1 cellular context compared by ENCODE assay signal in the genomic region with DNA sequence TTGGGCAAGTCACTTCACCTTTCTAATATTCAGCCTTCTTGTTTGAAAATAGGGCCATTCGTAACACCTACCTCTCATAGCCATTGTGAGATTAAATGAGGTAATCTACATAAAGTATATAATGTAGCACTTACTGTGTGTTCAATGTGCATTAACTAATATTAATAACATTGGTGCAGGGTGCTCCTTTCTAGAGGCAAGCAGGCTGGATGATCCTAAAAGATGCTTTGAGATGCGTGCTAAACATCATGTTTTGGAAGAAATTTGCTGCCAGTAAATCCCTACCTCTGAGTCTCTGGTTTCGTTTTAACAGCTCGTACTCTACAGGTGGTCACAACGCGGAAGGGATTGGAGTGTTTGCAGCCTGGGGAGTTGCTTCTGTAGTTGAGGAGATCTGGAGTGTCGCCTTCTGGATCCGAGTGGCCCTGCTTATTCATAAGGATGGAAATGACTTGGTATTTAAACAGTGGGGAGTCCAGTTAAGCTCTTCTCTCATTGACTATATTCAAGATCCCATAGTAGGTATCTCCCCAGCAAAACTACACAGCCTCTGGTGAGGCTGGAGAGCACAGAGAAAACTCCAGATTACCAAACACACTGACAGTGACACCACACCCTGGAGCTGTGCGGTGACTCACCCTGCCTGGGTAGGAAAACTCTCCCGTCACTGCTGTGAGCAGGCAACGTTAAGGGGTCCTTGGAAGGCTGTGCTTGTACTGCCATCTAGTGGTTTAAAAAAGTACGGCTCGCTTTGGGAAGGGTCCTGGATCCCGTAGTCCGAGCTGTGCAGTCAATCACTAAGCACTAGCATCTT.
TF ChIP-seq lines count a peak whose summit lies in the region.

No MANE protein-coding gene starts in this region.

TF ChIP-seq in HEK293, 187 proteins besides CTCF, POLR2A, EP300 and RAD21 (continued from another document):
- TF ChIP-seq, protein P1, sequence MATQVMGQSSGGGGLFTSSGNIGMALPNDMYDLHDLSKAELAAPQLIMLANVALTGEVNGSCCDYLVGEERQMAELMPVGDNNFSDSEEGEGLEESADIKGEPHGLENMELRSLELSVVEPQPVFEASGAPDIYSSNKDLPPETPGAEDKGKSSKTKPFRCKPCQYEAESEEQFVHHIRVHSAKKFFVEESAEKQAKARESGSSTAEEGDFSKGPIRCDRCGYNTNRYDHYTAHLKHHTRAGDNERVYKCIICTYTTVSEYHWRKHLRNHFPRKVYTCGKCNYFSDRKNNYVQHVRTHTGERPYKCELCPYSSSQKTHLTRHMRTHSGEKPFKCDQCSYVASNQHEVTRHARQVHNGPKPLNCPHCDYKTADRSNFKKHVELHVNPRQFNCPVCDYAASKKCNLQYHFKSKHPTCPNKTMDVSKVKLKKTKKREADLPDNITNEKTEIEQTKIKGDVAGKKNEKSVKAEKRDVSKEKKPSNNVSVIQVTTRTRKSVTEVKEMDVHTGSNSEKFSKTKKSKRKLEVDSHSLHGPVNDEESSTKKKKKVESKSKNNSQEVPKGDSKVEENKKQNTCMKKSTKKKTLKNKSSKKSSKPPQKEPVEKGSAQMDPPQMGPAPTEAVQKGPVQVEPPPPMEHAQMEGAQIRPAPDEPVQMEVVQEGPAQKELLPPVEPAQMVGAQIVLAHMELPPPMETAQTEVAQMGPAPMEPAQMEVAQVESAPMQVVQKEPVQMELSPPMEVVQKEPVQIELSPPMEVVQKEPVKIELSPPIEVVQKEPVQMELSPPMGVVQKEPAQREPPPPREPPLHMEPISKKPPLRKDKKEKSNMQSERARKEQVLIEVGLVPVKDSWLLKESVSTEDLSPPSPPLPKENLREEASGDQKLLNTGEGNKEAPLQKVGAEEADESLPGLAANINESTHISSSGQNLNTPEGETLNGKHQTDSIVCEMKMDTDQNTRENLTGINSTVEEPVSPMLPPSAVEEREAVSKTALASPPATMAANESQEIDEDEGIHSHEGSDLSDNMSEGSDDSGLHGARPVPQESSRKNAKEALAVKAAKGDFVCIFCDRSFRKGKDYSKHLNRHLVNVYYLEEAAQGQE (tag by site-specific recombination; IDR thresholded peaks at IDR 0.05), result peak; percentile 55; the same call in 1 of the 2 replicates
- no peak for TF ChIP-seq BCL11B (tag by site-specific recombination; IDR thresholded peaks at IDR 0.05; ENCODE audit: low read depth)
- TF ChIP-seq SCRT2 (tag by site-specific recombination; IDR thresholded peaks at IDR 0.05), result peak; percentile 99
- TF ChIP-seq YY2 (tag by site-specific recombination; IDR thresholded peaks at IDR 0.05), result no peak
- TF ChIP-seq, protein P2, sequence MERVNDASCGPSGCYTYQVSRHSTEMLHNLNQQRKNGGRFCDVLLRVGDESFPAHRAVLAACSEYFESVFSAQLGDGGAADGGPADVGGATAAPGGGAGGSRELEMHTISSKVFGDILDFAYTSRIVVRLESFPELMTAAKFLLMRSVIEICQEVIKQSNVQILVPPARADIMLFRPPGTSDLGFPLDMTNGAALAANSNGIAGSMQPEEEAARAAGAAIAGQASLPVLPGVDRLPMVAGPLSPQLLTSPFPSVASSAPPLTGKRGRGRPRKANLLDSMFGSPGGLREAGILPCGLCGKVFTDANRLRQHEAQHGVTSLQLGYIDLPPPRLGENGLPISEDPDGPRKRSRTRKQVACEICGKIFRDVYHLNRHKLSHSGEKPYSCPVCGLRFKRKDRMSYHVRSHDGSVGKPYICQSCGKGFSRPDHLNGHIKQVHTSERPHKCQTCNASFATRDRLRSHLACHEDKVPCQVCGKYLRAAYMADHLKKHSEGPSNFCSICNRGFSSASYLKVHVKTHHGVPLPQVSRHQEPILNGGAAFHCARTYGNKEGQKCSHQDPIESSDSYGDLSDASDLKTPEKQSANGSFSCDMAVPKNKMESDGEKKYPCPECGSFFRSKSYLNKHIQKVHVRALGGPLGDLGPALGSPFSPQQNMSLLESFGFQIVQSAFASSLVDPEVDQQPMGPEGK (tag by site-specific recombination; IDR thresholded peaks at IDR 0.05), result peak; percentile 37; the same call in 1 of the 2 replicates
- TF ChIP-seq GFI1B (tag by site-specific recombination; IDR thresholded peaks at IDR 0.05), result no peak
- TF ChIP-seq ZNF112 (tag by site-specific recombination; IDR thresholded peaks at IDR 0.05), result no peak
- TF ChIP-seq, protein P3, sequence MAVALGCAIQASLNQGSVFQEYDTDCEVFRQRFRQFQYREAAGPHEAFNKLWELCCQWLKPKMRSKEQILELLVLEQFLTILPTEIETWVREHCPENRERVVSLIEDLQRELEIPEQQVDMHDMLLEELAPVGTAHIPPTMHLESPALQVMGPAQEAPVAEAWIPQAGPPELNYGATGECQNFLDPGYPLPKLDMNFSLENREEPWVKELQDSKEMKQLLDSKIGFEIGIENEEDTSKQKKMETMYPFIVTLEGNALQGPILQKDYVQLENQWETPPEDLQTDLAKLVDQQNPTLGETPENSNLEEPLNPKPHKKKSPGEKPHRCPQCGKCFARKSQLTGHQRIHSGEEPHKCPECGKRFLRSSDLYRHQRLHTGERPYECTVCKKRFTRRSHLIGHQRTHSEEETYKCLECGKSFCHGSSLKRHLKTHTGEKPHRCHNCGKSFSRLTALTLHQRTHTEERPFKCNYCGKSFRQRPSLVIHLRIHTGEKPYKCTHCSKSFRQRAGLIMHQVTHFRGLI (tag by site-specific recombination; IDR thresholded peaks at IDR 0.05), result no peak
- no peak for TF ChIP-seq ZNF776 (tag by site-specific recombination; IDR thresholded peaks at IDR 0.05; ENCODE audit: borderline replicate concordance)
- no peak for TF ChIP-seq ZFHX2 (tag by site-specific recombination; conservative IDR thresholded peaks at IDR 0.05)
- TF ChIP-seq ZNF391 (tag by site-specific recombination; IDR thresholded peaks at IDR 0.05; ENCODE audit: borderline replicate concordance, low read depth), result peak; percentile 88; the same call in 1 of the 2 replicates
- TF ChIP-seq KLF9 (tag by site-specific recombination; IDR thresholded peaks at IDR 0.05; ENCODE audit: low read depth), result no peak
- no peak for TF ChIP-seq ZNF248 (tag by site-specific recombination; IDR thresholded peaks at IDR 0.05)
- TF ChIP-seq ZSCAN16 (tag by site-specific recombination; IDR thresholded peaks at IDR 0.05), result no peak
- TF ChIP-seq, protein P4, sequence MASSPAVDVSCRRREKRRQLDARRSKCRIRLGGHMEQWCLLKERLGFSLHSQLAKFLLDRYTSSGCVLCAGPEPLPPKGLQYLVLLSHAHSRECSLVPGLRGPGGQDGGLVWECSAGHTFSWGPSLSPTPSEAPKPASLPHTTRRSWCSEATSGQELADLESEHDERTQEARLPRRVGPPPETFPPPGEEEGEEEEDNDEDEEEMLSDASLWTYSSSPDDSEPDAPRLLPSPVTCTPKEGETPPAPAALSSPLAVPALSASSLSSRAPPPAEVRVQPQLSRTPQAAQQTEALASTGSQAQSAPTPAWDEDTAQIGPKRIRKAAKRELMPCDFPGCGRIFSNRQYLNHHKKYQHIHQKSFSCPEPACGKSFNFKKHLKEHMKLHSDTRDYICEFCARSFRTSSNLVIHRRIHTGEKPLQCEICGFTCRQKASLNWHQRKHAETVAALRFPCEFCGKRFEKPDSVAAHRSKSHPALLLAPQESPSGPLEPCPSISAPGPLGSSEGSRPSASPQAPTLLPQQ (tag by site-specific recombination; IDR thresholded peaks at IDR 0.05), result 0 out of 2 replicates have a peak, but pooled peaks have one; percentile 47
- no peak for TF ChIP-seq ZNF510 (tag by site-specific recombination; IDR thresholded peaks at IDR 0.05; ENCODE audit: insufficient replicate concordance)
- TF ChIP-seq, protein P5, sequence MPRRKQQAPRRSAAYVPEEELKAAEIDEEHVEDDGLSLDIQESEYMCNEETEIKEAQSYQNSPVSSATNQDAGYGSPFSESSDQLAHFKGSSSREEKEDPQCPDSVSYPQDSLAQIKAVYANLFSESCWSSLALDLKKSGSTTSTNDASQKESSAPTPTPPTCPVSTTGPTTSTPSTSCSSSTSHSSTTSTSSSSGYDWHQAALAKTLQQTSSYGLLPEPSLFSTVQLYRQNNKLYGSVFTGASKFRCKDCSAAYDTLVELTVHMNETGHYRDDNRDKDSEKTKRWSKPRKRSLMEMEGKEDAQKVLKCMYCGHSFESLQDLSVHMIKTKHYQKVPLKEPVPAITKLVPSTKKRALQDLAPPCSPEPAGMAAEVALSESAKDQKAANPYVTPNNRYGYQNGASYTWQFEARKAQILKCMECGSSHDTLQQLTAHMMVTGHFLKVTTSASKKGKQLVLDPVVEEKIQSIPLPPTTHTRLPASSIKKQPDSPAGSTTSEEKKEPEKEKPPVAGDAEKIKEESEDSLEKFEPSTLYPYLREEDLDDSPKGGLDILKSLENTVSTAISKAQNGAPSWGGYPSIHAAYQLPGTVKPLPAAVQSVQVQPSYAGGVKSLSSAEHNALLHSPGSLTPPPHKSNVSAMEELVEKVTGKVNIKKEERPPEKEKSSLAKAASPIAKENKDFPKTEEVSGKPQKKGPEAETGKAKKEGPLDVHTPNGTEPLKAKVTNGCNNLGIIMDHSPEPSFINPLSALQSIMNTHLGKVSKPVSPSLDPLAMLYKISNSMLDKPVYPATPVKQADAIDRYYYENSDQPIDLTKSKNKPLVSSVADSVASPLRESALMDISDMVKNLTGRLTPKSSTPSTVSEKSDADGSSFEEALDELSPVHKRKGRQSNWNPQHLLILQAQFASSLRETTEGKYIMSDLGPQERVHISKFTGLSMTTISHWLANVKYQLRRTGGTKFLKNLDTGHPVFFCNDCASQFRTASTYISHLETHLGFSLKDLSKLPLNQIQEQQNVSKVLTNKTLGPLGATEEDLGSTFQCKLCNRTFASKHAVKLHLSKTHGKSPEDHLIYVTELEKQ (tag by site-specific recombination; IDR thresholded peaks at IDR 0.05; ENCODE audit: borderline replicate concordance), result no peak
- no peak for TF ChIP-seq SP2 (tag by site-specific recombination; IDR thresholded peaks at IDR 0.05)
- TF ChIP-seq GLI4 (tag by site-specific recombination; IDR thresholded peaks at IDR 0.05), result no peak
- TF ChIP-seq, protein P6, sequence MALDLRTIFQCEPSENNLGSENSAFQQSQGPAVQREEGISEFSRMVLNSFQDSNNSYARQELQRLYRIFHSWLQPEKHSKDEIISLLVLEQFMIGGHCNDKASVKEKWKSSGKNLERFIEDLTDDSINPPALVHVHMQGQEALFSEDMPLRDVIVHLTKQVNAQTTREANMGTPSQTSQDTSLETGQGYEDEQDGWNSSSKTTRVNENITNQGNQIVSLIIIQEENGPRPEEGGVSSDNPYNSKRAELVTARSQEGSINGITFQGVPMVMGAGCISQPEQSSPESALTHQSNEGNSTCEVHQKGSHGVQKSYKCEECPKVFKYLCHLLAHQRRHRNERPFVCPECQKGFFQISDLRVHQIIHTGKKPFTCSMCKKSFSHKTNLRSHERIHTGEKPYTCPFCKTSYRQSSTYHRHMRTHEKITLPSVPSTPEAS (tag by site-specific recombination; IDR thresholded peaks at IDR 0.05), result no peak; the same call in 1 of the 2 replicates
- TF ChIP-seq, protein P7, sequence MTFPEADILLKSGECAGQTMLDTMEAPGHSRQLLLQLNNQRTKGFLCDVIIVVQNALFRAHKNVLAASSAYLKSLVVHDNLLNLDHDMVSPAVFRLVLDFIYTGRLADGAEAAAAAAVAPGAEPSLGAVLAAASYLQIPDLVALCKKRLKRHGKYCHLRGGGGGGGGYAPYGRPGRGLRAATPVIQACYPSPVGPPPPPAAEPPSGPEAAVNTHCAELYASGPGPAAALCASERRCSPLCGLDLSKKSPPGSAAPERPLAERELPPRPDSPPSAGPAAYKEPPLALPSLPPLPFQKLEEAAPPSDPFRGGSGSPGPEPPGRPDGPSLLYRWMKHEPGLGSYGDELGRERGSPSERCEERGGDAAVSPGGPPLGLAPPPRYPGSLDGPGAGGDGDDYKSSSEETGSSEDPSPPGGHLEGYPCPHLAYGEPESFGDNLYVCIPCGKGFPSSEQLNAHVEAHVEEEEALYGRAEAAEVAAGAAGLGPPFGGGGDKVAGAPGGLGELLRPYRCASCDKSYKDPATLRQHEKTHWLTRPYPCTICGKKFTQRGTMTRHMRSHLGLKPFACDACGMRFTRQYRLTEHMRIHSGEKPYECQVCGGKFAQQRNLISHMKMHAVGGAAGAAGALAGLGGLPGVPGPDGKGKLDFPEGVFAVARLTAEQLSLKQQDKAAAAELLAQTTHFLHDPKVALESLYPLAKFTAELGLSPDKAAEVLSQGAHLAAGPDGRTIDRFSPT (tag by site-specific recombination; IDR thresholded peaks at IDR 0.05), result no peak
- TF ChIP-seq, protein P8, sequence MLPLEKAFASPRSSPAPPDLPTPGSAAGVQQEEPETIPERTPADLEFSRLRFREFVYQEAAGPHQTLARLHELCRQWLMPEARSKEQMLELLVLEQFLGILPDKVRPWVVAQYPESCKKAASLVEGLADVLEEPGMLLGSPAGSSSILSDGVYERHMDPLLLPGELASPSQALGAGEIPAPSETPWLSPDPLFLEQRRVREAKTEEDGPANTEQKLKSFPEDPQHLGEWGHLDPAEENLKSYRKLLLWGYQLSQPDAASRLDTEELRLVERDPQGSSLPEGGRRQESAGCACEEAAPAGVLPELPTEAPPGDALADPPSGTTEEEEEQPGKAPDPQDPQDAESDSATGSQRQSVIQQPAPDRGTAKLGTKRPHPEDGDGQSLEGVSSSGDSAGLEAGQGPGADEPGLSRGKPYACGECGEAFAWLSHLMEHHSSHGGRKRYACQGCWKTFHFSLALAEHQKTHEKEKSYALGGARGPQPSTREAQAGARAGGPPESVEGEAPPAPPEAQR (tag by site-specific recombination; IDR thresholded peaks at IDR 0.05), result no peak
- TF ChIP-seq ZFP41 (tag by site-specific recombination; IDR thresholded peaks at IDR 0.05; ENCODE audit: borderline replicate concordance), result no peak
